ENCODE assay signal across 8 cellular contexts in genomic region chr12:104458645-104459555, GRCh38. TPM values are rescaled to one million over a fixed set of nuclear protein-coding genes. Genes with fewer than 3 reads are reported as not detected.
DNase-seq lines count a peak whose midpoint lies in the region; ATAC-seq and TF ChIP-seq lines count a peak whose summit lies in the region.

No MANE protein-coding gene starts in this region.

- BruUV-seq in HCT116 (replicated peaks; lab: Mats Ljungman, UMichigan), result no TSS peak

- H2AFZ ChIP-seq in HCT116 (ENCODE audit: low read depth, low read length, poor library complexity, severe bottlenecking) (no peak overlapping the region), trophoblast cell (ENCODE audit: insufficient read depth, low read length, poor library complexity) (peak overlapping the region; percentile 79)

- ATAC-seq in HCT116 (no peak), HG02763 (IDR thresholded peaks at IDR 0.05; ENCODE audit: unreplicated experiment) (no peak)
- ATAC-seq in activated CD8-positive, alpha-beta memory T cell treated with anti-CD3 and anti-CD28 coated beads, Interleukin-2, amount 10 ng/mL, durations not matched to agents 7 days and 5 days, result peak; percentile 3

- RAD21 ChIA-PET in HCT116 (lab: Charles Lee; ENCODE audit: low non-redundant PET in 1 of 2, low total read pairs in 2 of 2, uncharacterized antibody in 2 of 2, unreplicated experiment in 2 of 2), result no interaction called here

- TF ChIP-seq POLR2A in HCT116 (IDR thresholded peaks at IDR 0.05; ENCODE audit: borderline replicate concordance, extremely low read depth, insufficient read depth, insufficient read length), result no peak

- peak overlapping the region; percentile 63 for H3K14ac ChIP-seq in trophoblast cell (ENCODE audit: low read length)

- H3K27me3 Mint-ChIP-seq in activated CD8-positive, alpha-beta memory T cell treated with anti-CD3 and anti-CD28 coated beads, Interleukin-2, amount 10 ng/mL, durations not matched to agents 7 days and 5 days, result no peaks in the 10 kb centered on the region

- peak overlapping the region; percentile 90 for H3K27ac Mint-ChIP-seq in activated CD8-positive, alpha-beta memory T cell treated with anti-CD3 and anti-CD28 coated beads, Interleukin-2, amount 10 ng/mL, durations not matched to agents 7 days and 5 days

- DNase-seq in HCT116 (ENCODE audit: low read depth, low spot score), result no peak
- DNase-seq in activated CD8-positive, alpha-beta memory T cell treated with anti-CD3 and anti-CD28 coated beads, Interleukin-2, amount 10 ng/mL, durations not matched to agents 7 days and 5 days, result peak; percentile 62
- DNase-seq in foreskin fibroblast, result peak in 1 of 2 donors; percentile 50
- peak; percentile 63 to 82 for DNase-seq in trophoblast cell
- DNase-seq in mucosa of gallbladder (ENCODE audit: low spot score), result no peak
- no peak for DNase-seq in stimulated activated CD4-positive, alpha-beta T cell treated with anti-CD3 and anti-CD28 coated beads, Interleukin-4, amount 100 ng/mL, for 24 hours

- H3K27me3 ChIP-seq in BLaER1 treated with 17β-estradiol and CSF1 and Interleukin-3, amounts not matched to agents 10 nM and 100 nM, result no peaks in the 10 kb centered on the region
- no peaks in the 10 kb centered on the region for H3K27me3 ChIP-seq in HCT116 (ENCODE audit: insufficient read depth, low read length)
- H3K27me3 ChIP-seq in trophoblast cell (ENCODE audit: insufficient read depth, low read length), result no peaks in the 10 kb centered on the region

- CTCF ChIA-PET in HCT116 (lab: Charles Lee), result no interaction called here
- CTCF ChIA-PET in activated CD8-positive, alpha-beta memory T cell treated with anti-CD3 and anti-CD28 coated beads, Interleukin-2, amount 10 ng/mL, durations not matched to agents 7 days and 5 days (lab: Charles Lee), result interaction anchor here (0.6 to 6.0 kb wide), 14 partner anchors 9 to 262 kb away, joined by 3 to 46 read pairs (median 6); no protein-coding TSS in a partner anchor

- no peak overlapping the region for H3K23ac ChIP-seq in trophoblast cell (ENCODE audit: low read length)

- H2BK5ac ChIP-seq in trophoblast cell (ENCODE audit: low read depth, low read length, poor library complexity), result no peak overlapping the region

- H3K27ac ChIP-seq in BLaER1 treated with 17β-estradiol and CSF1 and Interleukin-3, amounts not matched to agents 10 nM and 100 nM, result peak overlapping the region; percentile 73 to 97 (median 94)
- H3K27ac ChIP-seq in HCT116 (ENCODE audit: low read depth, low read length) (peak overlapping the region; percentile 65; the same call in 1 of the 2 replicates), trophoblast cell (ENCODE audit: low read depth, low read length) (no peak overlapping the region)

- peak overlapping the region; percentile 92 to 99 (median 96) for H3K9ac ChIP-seq in BLaER1 treated with 17β-estradiol and CSF1 and Interleukin-3, amounts not matched to agents 10 nM and 100 nM
- H3K9ac ChIP-seq in HCT116 (ENCODE audit: low read length), result peak overlapping the region; percentile 65
- peak overlapping the region; percentile 76 for H3K9ac ChIP-seq in trophoblast cell (ENCODE audit: low read length)

- no peaks in the 10 kb centered on the region for H3K9me2 ChIP-seq in HCT116 (ENCODE audit: insufficient read depth)

- POLR2A ChIA-PET in HCT116 (lab: Charles Lee), result no interaction called here

- peak overlapping the region; percentile 42 for H4K91ac ChIP-seq in trophoblast cell (ENCODE audit: low read depth, low read length)

- no peaks in the 10 kb centered on the region for H3K9me3 Mint-ChIP-seq in activated CD8-positive, alpha-beta memory T cell treated with anti-CD3 and anti-CD28 coated beads, Interleukin-2, amount 10 ng/mL, durations not matched to agents 7 days and 5 days (ENCODE audit: low read depth)

- H3K79me2 ChIP-seq in HCT116 (ENCODE audit: insufficient read depth, low read length) (peaks cover 16% of the 10 kb centered on the region), trophoblast cell (ENCODE audit: control insufficient read depth, insufficient read depth, low read length, poor library complexity) (peaks cover 17% of the 10 kb centered on the region)

- intact Hi-C loops in HCT116 (cut with micrococcal nuclease), result no loop called here

- H3K4ac ChIP-seq in trophoblast cell (ENCODE audit: low read depth, low read length), result peak overlapping the region; percentile 78

- H4K12ac ChIP-seq in trophoblast cell (ENCODE audit: low read depth, low read length), result no peak overlapping the region

- peaks cover 44% of the 10 kb centered on the region for H3K4me1 Mint-ChIP-seq in activated CD8-positive, alpha-beta memory T cell treated with anti-CD3 and anti-CD28 coated beads, Interleukin-2, amount 10 ng/mL, durations not matched to agents 7 days and 5 days

- TF ChIP-seq RAD21 in HCT116 (IDR thresholded peaks at IDR 0.05; ENCODE audit: low read depth), result no peak

- H3K9me3 ChIP-seq in BLaER1 treated with 17β-estradiol and CSF1 and Interleukin-3, amounts not matched to agents 10 nM and 100 nM (replicated peaks in 1 of 11), result no peaks in the 10 kb centered on the region
- H3K9me3 ChIP-seq in HCT116 (ENCODE audit: control insufficient read depth in 1 of 2, insufficient read depth in 1 of 2, low read depth in 1 of 2, low read length in 2 of 2) (no peaks in the 10 kb centered on the region), trophoblast cell (ENCODE audit: insufficient read depth, low read depth, low read length) (no peaks in the 10 kb centered on the region)

- WGBS in trophoblast cell (ENCODE audit: extremely low coverage, insufficient coverage, insufficient read length), result no CpG with 5 or more reads among the region's 30 CpGs

- peak overlapping the region; percentile 72 to 95 (median 93) for H3K4me2 ChIP-seq in BLaER1 treated with 17β-estradiol and CSF1 and Interleukin-3, amounts not matched to agents 10 nM and 100 nM
- peak overlapping the region; percentile 82 for H3K4me2 ChIP-seq in HCT116 (ENCODE audit: low read length)
- H3K4me2 ChIP-seq in trophoblast cell (ENCODE audit: low read length), result peak overlapping the region; percentile 72

- H2AK5ac ChIP-seq in trophoblast cell (ENCODE audit: low read length), result peak overlapping the region; percentile 76

- peaks cover 3 to 70% (median 60%) of the 10 kb centered on the region in 11 experiments; a peak in 21 of 22 replicates for H4K20me1 ChIP-seq in BLaER1 treated with 17β-estradiol and CSF1 and Interleukin-3, amounts not matched to agents 10 nM and 100 nM
- H4K20me1 ChIP-seq in HCT116 (ENCODE audit: insufficient read depth), result no peaks in the 10 kb centered on the region

- H3K36me3 ChIP-seq in BLaER1 treated with 17β-estradiol and CSF1 and Interleukin-3, amounts not matched to agents 10 nM and 100 nM, result peaks cover 0 to 35% (median 7%) of the 10 kb centered on the region in 11 experiments; a peak in 10 of 22 replicates
- H3K36me3 ChIP-seq in HCT116 (ENCODE audit: control insufficient read depth in 1 of 2, insufficient read depth in 2 of 2, low read length in 2 of 2), result no peaks in the 10 kb centered on the region
- H3K36me3 ChIP-seq in trophoblast cell (ENCODE audit: control insufficient read depth in 1 of 2, insufficient read depth in 2 of 2, low read length in 2 of 2), result no peaks in the 10 kb centered on the region

- H3K36me3 Mint-ChIP-seq in activated CD8-positive, alpha-beta memory T cell treated with anti-CD3 and anti-CD28 coated beads, Interleukin-2, amount 10 ng/mL, durations not matched to agents 7 days and 5 days, result peaks cover 36% of the 10 kb centered on the region

- TF ChIP-seq CTCF in HCT116 (IDR thresholded peaks at IDR 0.05 in 2 of 3, conservative IDR thresholded peaks at IDR 0.05 in 1 of 3; ENCODE audit: borderline replicate concordance in 1 of 3, insufficient read depth in 1 of 3, low read depth in 2 of 3, low read length in 2 of 3) (no peak), foreskin fibroblast (IDR thresholded peaks at IDR 0.05; ENCODE audit: low read depth, low read length) (no peak)

- peaks cover 52 to 62% (median 57%) of the 10 kb centered on the region in 10 experiments for H3K4me1 ChIP-seq in BLaER1 treated with 17β-estradiol and CSF1 and Interleukin-3, amounts not matched to agents 10 nM and 100 nM
- H3K4me1 ChIP-seq in HCT116 (ENCODE audit: control insufficient read depth in 1 of 2, insufficient read depth in 2 of 2, low read length in 2 of 2) (peaks cover 9 to 35% of the 10 kb centered on the region in 2 experiments), trophoblast cell (ENCODE audit: control insufficient read depth in 1 of 2, insufficient read depth in 2 of 2, low read length in 2 of 2) (peaks cover 9 to 20% of the 10 kb centered on the region in 2 experiments)

- H3K4me3 ChIP-seq in BLaER1 treated with 17β-estradiol and CSF1 and Interleukin-3, amounts not matched to agents 10 nM and 100 nM, result peak overlapping the region; percentile 84 to 100 (median 98)
- H3K4me3 ChIP-seq in HCT116 (replicated peaks in 1 of 2; ENCODE audit: low read depth in 1 of 2, low read length in 2 of 2) (peak overlapping the region; percentile 53 to 72), foreskin fibroblast (ENCODE audit: low read depth in 1 of 2, low read length in 2 of 2) (peak overlapping the region; percentile 62 to 89), trophoblast cell (ENCODE audit: low read depth, low read length) (peak overlapping the region; percentile 89)

- peak overlapping the region; percentile 89 for H3K4me3 Mint-ChIP-seq in activated CD8-positive, alpha-beta memory T cell treated with anti-CD3 and anti-CD28 coated beads, Interleukin-2, amount 10 ng/mL, durations not matched to agents 7 days and 5 days

- peaks cover 20% of the 10 kb centered on the region for H3K79me1 ChIP-seq in trophoblast cell (ENCODE audit: low read length)

- peak overlapping the region; percentile 75 for H3K18ac ChIP-seq in trophoblast cell (ENCODE audit: low read length)

- H2BK120ac ChIP-seq in trophoblast cell (ENCODE audit: insufficient read depth, low read length, poor library complexity), result peak overlapping the region; percentile 87

- peak overlapping the region; percentile 45 for H2BK12ac ChIP-seq in trophoblast cell (ENCODE audit: low read length)

- H4K8ac ChIP-seq in trophoblast cell (ENCODE audit: low read depth, low read length), result peak overlapping the region; percentile 35

TF ChIP-seq in HCT116, 20 proteins besides CTCF, POLR2A, EP300 and RAD21 (continues in another document):
- TF ChIP-seq SIN3A (IDR thresholded peaks at IDR 0.05; ENCODE audit: low read depth) (no peak), ZFX (IDR thresholded peaks at IDR 0.05) (no peak), EZH2phosphoT487 (IDR thresholded peaks at IDR 0.05; ENCODE audit: borderline replicate concordance) (no peak), FOSL1 (IDR thresholded peaks at IDR 0.05; ENCODE audit: low read depth) (no peak), ELF1 (IDR thresholded peaks at IDR 0.05; ENCODE audit: borderline replicate concordance, low read depth) (no peak), SRF (IDR thresholded peaks at IDR 0.05; ENCODE audit: low read depth) (no peak), EGR1 (IDR thresholded peaks at IDR 0.05; ENCODE audit: low read depth) (no peak)

RNA-seq across cellular contexts. Expression of gene CHST11, which starts 2.2 kb away (rescaled TPM):
- total RNA-seq in HCT116 (2021; ENCODE audit: unreplicated experiment) (10.1 TPM), mucosa of gallbladder (16.7 TPM)
- 6.8 and 7.3 TPM in 2 replicates for polyA plus RNA-seq in HCT116 (2012)
- 100 to 1,000 TPM; 123 to 141 TPM for total RNA-seq in activated CD8-positive, alpha-beta memory T cell treated with anti-CD3 and anti-CD28 coated beads, Interleukin-2, amount 10 ng/mL, durations not matched to agents 7 days and 5 days
- 22.6 and 22.9 TPM in 2 replicates for polyA plus RNA-seq in trophoblast cell (2013)

Comparison
In these comparisons a context has a peak if more than half of its experiments do, and no peak if none do; other contexts are left out.
1. DNase-seq: peak in activated CD8-positive, alpha-beta memory T cell treated with anti-CD3 and anti-CD28 coated beads, Interleukin-2, amount 10 ng/mL, durations not matched to agents 7 days and 5 days (single experiment) and trophoblast cell (2 of 2); none in HCT116 (single experiment), mucosa of gallbladder (single experiment) and stimulated activated CD4-positive, alpha-beta T cell treated with anti-CD3 and anti-CD28 coated beads, Interleukin-4, amount 100 ng/mL, for 24 hours (single experiment).
2. Peak in every context shown above with its lines, with median percentiles within 50 percentile points of each other: H3K4me2 ChIP-seq, H3K4me3 ChIP-seq and H3K9ac ChIP-seq.